Comparison of ENCODE assay signal across 1 cellular context in genomic region chr20:381581-382290, GRCh38.
TF ChIP-seq lines count a peak whose summit lies in the region.

No MANE protein-coding gene starts in this region.

TF ChIP-seq in HepG2, 621 proteins besides CTCF, POLR2A, EP300 and RAD21 (continued from another document and continues in another):
- TF ChIP-seq ZNF878 (CRISPR knock-in tag; IDR thresholded peaks at IDR 0.05) (no peak), HMG20A (CRISPR knock-in tag; IDR thresholded peaks at IDR 0.05; ENCODE audit: borderline replicate concordance) (no peak), KMT2A (CRISPR knock-in tag; IDR thresholded peaks at IDR 0.05) (peak; percentile 60), ZFP90 (CRISPR knock-in tag; IDR thresholded peaks at IDR 0.05; ENCODE audit: borderline replicate concordance) (no peak), ZNF616 (CRISPR knock-in tag; IDR thresholded peaks at IDR 0.05; ENCODE audit: low read depth) (no peak; the same call in 1 of the 2 replicates), ZMYM3 (CRISPR knock-in tag; IDR thresholded peaks at IDR 0.05) (peak; percentile 78), MIER3 (CRISPR knock-in tag; IDR thresholded peaks at IDR 0.05; ENCODE audit: borderline replicate concordance) (peak; percentile 66; the same call in 1 of the 2 replicates), ZNF691 (CRISPR knock-in tag; IDR thresholded peaks at IDR 0.05; ENCODE audit: borderline replicate concordance, low read depth) (peak; percentile 45; the same call in 1 of the 2 replicates), MED13 (CRISPR knock-in tag; IDR thresholded peaks at IDR 0.05) (peak; percentile 26; the same call in 1 of the 2 replicates), ZNF850 (CRISPR knock-in tag; conservative IDR thresholded peaks at IDR 0.05) (no peak), LCORL (IDR thresholded peaks at IDR 0.05) (no peak), LCORL (CRISPR knock-in tag; IDR thresholded peaks at IDR 0.05) (peak; percentile 84; the same call in 1 of the 2 replicates), ZNF205 (CRISPR knock-in tag; IDR thresholded peaks at IDR 0.05) (no peak), FOXP1 (IDR thresholded peaks at IDR 0.05) (no peak), FOXP1 (CRISPR knock-in tag; IDR thresholded peaks at IDR 0.05) (no peak), NR2F1 (CRISPR knock-in tag; IDR thresholded peaks at IDR 0.05) (no peak; a peak in 1 of 4 replicates), GATAD1 (CRISPR knock-in tag; IDR thresholded peaks at IDR 0.05) (no peak), TOPORS (CRISPR knock-in tag; IDR thresholded peaks at IDR 0.05) (peak; percentile 19; the same call in 1 of the 2 replicates), ZNF777 (CRISPR knock-in tag; IDR thresholded peaks at IDR 0.05) (no peak; the same call in 1 of the 2 replicates), HIVEP1 (CRISPR knock-in tag; IDR thresholded peaks at IDR 0.05) (peak; percentile 49), ZNF180 (CRISPR knock-in tag; IDR thresholded peaks at IDR 0.05; ENCODE audit: borderline replicate concordance, low read depth) (no peak), CBX1 (IDR thresholded peaks at IDR 0.05; ENCODE audit: low read depth) (peak; percentile 74), ASH2L (IDR thresholded peaks at IDR 0.05; ENCODE audit: insufficient read length, low read depth, low read length) (peak; percentile 26), ZNF17 (CRISPR knock-in tag; IDR thresholded peaks at IDR 0.05) (0 out of 2 replicates have a peak, but pooled peaks have one; percentile 37), ZNF580 (CRISPR knock-in tag; IDR thresholded peaks at IDR 0.05; ENCODE audit: borderline replicate concordance, low read depth) (peak; percentile 34), HES4 (CRISPR knock-in tag; IDR thresholded peaks at IDR 0.05; ENCODE audit: borderline replicate concordance) (peak; percentile 67), THAP7 (CRISPR knock-in tag; IDR thresholded peaks at IDR 0.05) (peak; percentile 88; the same call in 1 of the 2 replicates), ZNF800 (CRISPR knock-in tag; IDR thresholded peaks at IDR 0.05) (no peak), NFE2L1 (CRISPR knock-in tag; IDR thresholded peaks at IDR 0.05; ENCODE audit: borderline replicate concordance) (no peak), SIN3A (IDR thresholded peaks at IDR 0.05; ENCODE audit: borderline replicate concordance, low read depth, low read length) (peak; percentile 91), ZNF513 (CRISPR knock-in tag; conservative IDR thresholded peaks at IDR 0.05) (no peak), RFX5 (IDR thresholded peaks at IDR 0.05; ENCODE audit: low read depth, low read length) (0 out of 2 replicates have a peak, but pooled peaks have one; percentile 23), ELF1 (CRISPR knock-in tag; IDR thresholded peaks at IDR 0.05) (peak; percentile 32; the same call in 1 of the 2 replicates), POLR2G (IDR thresholded peaks at IDR 0.05; ENCODE audit: low read depth, low read length) (peak; percentile 94), HNRNPLL (IDR thresholded peaks at IDR 0.05; ENCODE audit: low read depth, low read length, poor library complexity, severe bottlenecking) (peak; percentile 44), FOXM1 (CRISPR knock-in tag; IDR thresholded peaks at IDR 0.05) (peak; percentile 82; the same call in 1 of the 2 replicates)
- TF ChIP-seq, protein P1, sequence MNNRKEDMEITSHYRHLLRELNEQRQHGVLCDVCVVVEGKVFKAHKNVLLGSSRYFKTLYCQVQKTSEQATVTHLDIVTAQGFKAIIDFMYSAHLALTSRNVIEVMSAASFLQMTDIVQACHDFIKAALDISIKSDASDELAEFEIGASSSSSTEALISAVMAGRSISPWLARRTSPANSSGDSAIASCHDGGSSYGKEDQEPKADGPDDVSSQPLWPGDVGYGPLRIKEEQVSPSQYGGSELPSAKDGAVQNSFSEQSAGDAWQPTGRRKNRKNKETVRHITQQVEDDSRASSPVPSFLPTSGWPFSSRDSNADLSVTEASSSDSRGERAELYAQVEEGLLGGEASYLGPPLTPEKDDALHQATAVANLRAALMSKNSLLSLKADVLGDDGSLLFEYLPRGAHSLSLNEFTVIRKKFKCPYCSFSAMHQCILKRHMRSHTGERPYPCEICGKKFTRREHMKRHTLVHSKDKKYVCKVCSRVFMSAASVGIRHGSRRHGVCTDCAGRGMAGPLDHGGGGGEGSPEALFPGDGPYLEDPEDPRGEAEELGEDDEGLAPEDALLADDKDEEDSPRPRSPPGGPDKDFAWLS (CRISPR knock-in tag; IDR thresholded peaks at IDR 0.05; ENCODE audit: borderline replicate concordance): peak; percentile 39; the same call in 1 of the 2 replicates
- TF ChIP-seq, protein P2, sequence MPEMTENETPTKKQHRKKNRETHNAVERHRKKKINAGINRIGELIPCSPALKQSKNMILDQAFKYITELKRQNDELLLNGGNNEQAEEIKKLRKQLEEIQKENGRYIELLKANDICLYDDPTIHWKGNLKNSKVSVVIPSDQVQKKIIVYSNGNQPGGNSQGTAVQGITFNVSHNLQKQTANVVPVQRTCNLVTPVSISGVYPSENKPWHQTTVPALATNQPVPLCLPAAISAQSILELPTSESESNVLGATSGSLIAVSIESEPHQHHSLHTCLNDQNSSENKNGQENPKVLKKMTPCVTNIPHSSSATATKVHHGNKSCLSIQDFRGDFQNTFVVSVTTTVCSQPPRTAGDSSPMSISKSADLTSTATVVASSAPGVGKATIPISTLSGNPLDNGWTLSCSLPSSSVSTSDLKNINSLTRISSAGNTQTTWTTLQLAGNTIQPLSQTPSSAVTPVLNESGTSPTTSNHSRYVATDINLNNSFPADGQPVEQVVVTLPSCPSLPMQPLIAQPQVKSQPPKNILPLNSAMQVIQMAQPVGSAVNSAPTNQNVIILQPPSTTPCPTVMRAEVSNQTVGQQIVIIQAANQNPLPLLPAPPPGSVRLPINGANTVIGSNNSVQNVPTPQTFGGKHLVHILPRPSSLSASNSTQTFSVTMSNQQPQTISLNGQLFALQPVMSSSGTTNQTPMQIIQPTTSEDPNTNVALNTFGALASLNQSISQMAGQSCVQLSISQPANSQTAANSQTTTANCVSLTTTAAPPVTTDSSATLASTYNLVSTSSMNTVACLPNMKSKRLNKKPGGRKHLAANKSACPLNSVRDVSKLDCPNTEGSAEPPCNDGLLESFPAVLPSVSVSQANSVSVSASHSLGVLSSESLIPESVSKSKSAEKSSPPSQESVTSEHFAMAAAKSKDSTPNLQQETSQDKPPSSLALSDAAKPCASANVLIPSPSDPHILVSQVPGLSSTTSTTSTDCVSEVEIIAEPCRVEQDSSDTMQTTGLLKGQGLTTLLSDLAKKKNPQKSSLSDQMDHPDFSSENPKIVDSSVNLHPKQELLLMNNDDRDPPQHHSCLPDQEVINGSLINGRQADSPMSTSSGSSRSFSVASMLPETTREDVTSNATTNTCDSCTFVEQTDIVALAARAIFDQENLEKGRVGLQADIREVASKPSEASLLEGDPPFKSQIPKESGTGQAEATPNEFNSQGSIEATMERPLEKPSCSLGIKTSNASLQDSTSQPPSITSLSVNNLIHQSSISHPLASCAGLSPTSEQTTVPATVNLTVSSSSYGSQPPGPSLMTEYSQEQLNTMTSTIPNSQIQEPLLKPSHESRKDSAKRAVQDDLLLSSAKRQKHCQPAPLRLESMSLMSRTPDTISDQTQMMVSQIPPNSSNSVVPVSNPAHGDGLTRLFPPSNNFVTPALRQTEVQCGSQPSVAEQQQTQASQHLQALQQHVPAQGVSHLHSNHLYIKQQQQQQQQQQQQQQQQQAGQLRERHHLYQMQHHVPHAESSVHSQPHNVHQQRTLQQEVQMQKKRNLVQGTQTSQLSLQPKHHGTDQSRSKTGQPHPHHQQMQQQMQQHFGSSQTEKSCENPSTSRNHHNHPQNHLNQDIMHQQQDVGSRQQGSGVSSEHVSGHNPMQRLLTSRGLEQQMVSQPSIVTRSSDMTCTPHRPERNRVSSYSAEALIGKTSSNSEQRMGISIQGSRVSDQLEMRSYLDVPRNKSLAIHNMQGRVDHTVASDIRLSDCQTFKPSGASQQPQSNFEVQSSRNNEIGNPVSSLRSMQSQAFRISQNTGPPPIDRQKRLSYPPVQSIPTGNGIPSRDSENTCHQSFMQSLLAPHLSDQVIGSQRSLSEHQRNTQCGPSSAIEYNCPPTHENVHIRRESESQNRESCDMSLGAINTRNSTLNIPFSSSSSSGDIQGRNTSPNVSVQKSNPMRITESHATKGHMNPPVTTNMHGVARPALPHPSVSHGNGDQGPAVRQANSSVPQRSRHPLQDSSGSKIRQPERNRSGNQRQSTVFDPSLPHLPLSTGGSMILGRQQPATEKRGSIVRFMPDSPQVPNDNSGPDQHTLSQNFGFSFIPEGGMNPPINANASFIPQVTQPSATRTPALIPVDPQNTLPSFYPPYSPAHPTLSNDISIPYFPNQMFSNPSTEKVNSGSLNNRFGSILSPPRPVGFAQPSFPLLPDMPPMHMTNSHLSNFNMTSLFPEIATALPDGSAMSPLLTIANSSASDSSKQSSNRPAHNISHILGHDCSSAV (CRISPR knock-in tag; IDR thresholded peaks at IDR 0.05; ENCODE audit: borderline replicate concordance): 0 out of 2 replicates have a peak, but pooled peaks have one; percentile 24
- TF ChIP-seq, protein P3, sequence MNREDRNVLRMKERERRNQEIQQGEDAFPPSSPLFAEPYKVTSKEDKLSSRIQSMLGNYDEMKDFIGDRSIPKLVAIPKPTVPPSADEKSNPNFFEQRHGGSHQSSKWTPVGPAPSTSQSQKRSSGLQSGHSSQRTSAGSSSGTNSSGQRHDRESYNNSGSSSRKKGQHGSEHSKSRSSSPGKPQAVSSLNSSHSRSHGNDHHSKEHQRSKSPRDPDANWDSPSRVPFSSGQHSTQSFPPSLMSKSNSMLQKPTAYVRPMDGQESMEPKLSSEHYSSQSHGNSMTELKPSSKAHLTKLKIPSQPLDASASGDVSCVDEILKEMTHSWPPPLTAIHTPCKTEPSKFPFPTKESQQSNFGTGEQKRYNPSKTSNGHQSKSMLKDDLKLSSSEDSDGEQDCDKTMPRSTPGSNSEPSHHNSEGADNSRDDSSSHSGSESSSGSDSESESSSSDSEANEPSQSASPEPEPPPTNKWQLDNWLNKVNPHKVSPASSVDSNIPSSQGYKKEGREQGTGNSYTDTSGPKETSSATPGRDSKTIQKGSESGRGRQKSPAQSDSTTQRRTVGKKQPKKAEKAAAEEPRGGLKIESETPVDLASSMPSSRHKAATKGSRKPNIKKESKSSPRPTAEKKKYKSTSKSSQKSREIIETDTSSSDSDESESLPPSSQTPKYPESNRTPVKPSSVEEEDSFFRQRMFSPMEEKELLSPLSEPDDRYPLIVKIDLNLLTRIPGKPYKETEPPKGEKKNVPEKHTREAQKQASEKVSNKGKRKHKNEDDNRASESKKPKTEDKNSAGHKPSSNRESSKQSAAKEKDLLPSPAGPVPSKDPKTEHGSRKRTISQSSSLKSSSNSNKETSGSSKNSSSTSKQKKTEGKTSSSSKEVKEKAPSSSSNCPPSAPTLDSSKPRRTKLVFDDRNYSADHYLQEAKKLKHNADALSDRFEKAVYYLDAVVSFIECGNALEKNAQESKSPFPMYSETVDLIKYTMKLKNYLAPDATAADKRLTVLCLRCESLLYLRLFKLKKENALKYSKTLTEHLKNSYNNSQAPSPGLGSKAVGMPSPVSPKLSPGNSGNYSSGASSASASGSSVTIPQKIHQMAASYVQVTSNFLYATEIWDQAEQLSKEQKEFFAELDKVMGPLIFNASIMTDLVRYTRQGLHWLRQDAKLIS (CRISPR knock-in tag; IDR thresholded peaks at IDR 0.05): peak; percentile 95
- TF ChIP-seq, protein P4, sequence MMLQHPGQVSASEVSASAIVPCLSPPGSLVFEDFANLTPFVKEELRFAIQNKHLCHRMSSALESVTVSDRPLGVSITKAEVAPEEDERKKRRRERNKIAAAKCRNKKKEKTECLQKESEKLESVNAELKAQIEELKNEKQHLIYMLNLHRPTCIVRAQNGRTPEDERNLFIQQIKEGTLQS (CRISPR knock-in tag; IDR thresholded peaks at IDR 0.05): peak; percentile 21; the same call in 1 of the 2 replicates
